ENCODE assay signal across 8 cellular contexts in the genomic region with DNA sequence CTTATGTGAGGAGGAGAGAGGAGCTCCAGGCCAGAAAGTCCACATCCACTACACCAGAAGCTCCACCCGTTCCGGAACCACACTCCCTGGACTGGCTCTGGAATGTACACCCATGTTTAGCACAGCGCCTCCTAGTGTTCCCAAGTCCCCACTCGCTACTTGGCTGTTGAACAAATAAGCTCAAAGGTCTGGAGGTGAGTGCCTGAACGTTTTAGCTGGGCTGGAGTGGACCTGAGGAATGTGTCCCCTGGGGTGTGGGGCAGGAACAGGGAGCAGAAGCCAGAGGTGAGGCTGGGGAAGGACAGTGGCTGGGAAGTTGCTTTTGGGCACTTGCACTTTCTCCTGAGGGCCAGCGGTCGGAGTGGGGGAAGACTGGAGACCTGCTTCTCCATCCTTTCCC.
DNase-seq lines count a peak whose midpoint lies in the region; ATAC-seq, FAIRE-seq and TF ChIP-seq lines count a peak whose summit lies in the region.

No MANE protein-coding gene starts in this region.

- no peak for TF ChIP-seq RAD21 in HepG2 (CRISPR knock-in tag; IDR thresholded peaks at IDR 0.05)

- CTCF ChIA-PET in HepG2 (lab: Yijun Ruan, JAX; ENCODE audit: low intra/inter-chr PET ratio, low total read pairs), result interaction anchor here (2.1 to 2.9 kb wide), 2 partner anchors 379 to 390 kb away, joined by 8 to 40 read pairs; a partner anchor contains a TSS

- H3K4me1 ChIP-seq in HepG2 (ENCODE audit: insufficient read depth, low read length) (peaks cover 11% of the 10 kb centered on the region), esophagus squamous epithelium (no peaks in the 10 kb centered on the region)

- H4K20me1 ChIP-seq in HepG2 (ENCODE audit: insufficient read depth, low read length), result no peaks in the 10 kb centered on the region

- no peak for FAIRE-seq in HepG2 (lab: Jason Lieb, UNC)

- POLR2A ChIA-PET in HepG2 (lab: Yijun Ruan, JAX), result no interaction called here

- H3K36me3 ChIP-seq in HepG2 (replicated peaks in 1 of 2; ENCODE audit: control insufficient read depth in 1 of 2, insufficient read depth in 2 of 2, low read length in 2 of 2), result peaks cover 0 to 3% of the 10 kb centered on the region in 2 experiments; a peak in 2 of 5 replicates
- H3K36me3 ChIP-seq in esophagus squamous epithelium, result peaks cover 0 to 8% (median 0%) of the 10 kb centered on the region in 3 donors

- TF ChIP-seq POLR2A in HepG2 (IDR thresholded peaks at IDR 0.05; ENCODE audit: insufficient read depth in 1 of 2, low read depth in 2 of 2, low read length in 2 of 2), result no peak
- TF ChIP-seq POLR2A in esophagus squamous epithelium (IDR thresholded peaks at IDR 0.05), result no peak

- TF ChIP-seq CTCF in HL-60 (IDR thresholded peaks at IDR 0.05; ENCODE audit: insufficient read depth, low read length) (peak; percentile 20), HepG2 (CRISPR knock-in tag; IDR thresholded peaks at IDR 0.05) (peak; percentile 66), esophagus squamous epithelium (IDR thresholded peaks at IDR 0.05) (peak in 1 of 6 experiments; percentile 32)

- H3K79me2 ChIP-seq in HepG2 (ENCODE audit: insufficient read depth, low read length), result no peaks in the 10 kb centered on the region

- BruUV-seq in HepG2 (replicated peaks; lab: Mats Ljungman, UMichigan), result no TSS peak

- DNase-seq in DMS114 treated with DMSO at 0.1 percent for 48 hours (lab: John Stamatoyannopoulos, UW; ENCODE audit: unreplicated experiment) (peak; percentile 8), HL-60 (ENCODE audit: low read depth in 1 of 2, low spot score in 1 of 2) (peak in 1 of 2 experiments; percentile 11), anterior cingulate cortex (lab: John Stamatoyannopoulos, UW) (peak in 34 of 58 donors; percentile 17 to 80 (median 51)), HepG2 (ENCODE audit: low spot score) (peak; percentile 65), NOMO-1 (lab: John Stamatoyannopoulos, UW; ENCODE audit: unreplicated experiment in 2 of 2) (no peak), RPMI8226 (no peak), KG1 (lab: John Stamatoyannopoulos, UW) (no peak), esophagus squamous epithelium (lab: John Stamatoyannopoulos, UW) (no peak)

- H3K4me2 ChIP-seq in HepG2 (ENCODE audit: low read depth, low read length), result no peak overlapping the region

- peak; percentile 76 for ATAC-seq in HepG2

- H3K4me3 ChIP-seq in HL-60 (replicated peaks; ENCODE audit: insufficient read depth, low read length) (no peak overlapping the region), HepG2 (replicated peaks in 1 of 3; ENCODE audit: insufficient read depth in 1 of 3, low read depth in 2 of 3, low read length in 3 of 3) (no peak overlapping the region), esophagus squamous epithelium (no peak overlapping the region)

- WGBS in HepG2 (ENCODE audit: low lambda C conversion rate), result 82% methylated on average over 6 of the region's 7 CpGs
- WGBS in esophagus squamous epithelium, 2 donors, result 70% methylated on average over 3 of the region's 7 CpGs; no CpG with 5 or more reads in 1 of the 2 donors

- H2AFZ ChIP-seq in HepG2 (ENCODE audit: low read length), result no peak overlapping the region

- H3K27me3 ChIP-seq in HL-60 (ENCODE audit: insufficient read depth, poor library complexity, severe bottlenecking), result peaks cover 2% of the 10 kb centered on the region
- H3K27me3 ChIP-seq in HepG2 (ENCODE audit: control insufficient read depth in 1 of 2, insufficient read depth in 2 of 2, low read length in 2 of 2), result no peaks in the 10 kb centered on the region
- no peaks in the 10 kb centered on the region for H3K27me3 ChIP-seq in esophagus squamous epithelium

- no peak overlapping the region for H3K9ac ChIP-seq in HepG2 (ENCODE audit: insufficient read depth, low read depth, low read length)

- no peak overlapping the region for H3K27ac ChIP-seq in HL-60 (replicated peaks)
- peak overlapping the region; percentile 5 for H3K27ac ChIP-seq in HepG2 (ENCODE audit: extremely low read length, insufficient read depth, low read length)
- H3K27ac ChIP-seq in esophagus squamous epithelium, result no peak overlapping the region

- in situ Hi-C loops in HepG2 (cut with HindIII; ENCODE audit: extremely low pct_ligation_motif_present, low pct_unique_long_range_greater_than_20kb), result no loop called here

- intact Hi-C loops in HepG2 (cut with micrococcal nuclease; ENCODE audit: unreplicated experiment), result loop anchor here (1.0 to 2.0 kb wide), 2 partner anchors 380 to 391 kb away; a partner anchor contains a TSS
- intact Hi-C loops in esophagus squamous epithelium (cut with DNase I), result loop anchor here (5.0 kb wide), 1 partner anchor 378 kb away; no protein-coding TSS in a partner anchor

- TF ChIP-seq EP300 in HepG2 (IDR thresholded peaks at IDR 0.05; ENCODE audit: low read depth in 2 of 2, low read length in 2 of 2) (no peak), HepG2 (CRISPR knock-in tag; IDR thresholded peaks at IDR 0.05; ENCODE audit: borderline replicate concordance) (no peak)

- H3K9me3 ChIP-seq in HepG2 (ENCODE audit: low read length), result no peaks in the 10 kb centered on the region
- H3K9me3 ChIP-seq in esophagus squamous epithelium, result no peaks in the 10 kb centered on the region

TF ChIP-seq in HepG2, 621 proteins besides CTCF, POLR2A, EP300 and RAD21 (continues in another document):
- TF ChIP-seq ZKSCAN5 (CRISPR knock-in tag; IDR thresholded peaks at IDR 0.05) (0 out of 2 replicates have a peak, but pooled peaks have one; percentile 42), ZNF577 (CRISPR knock-in tag; IDR thresholded peaks at IDR 0.05; ENCODE audit: borderline replicate concordance, low read depth) (no peak), HNF4A (CRISPR knock-in tag; IDR thresholded peaks at IDR 0.05) (peak; percentile 63), CC2D1A (CRISPR knock-in tag; IDR thresholded peaks at IDR 0.05) (no peak), TAF1 (CRISPR knock-in tag; IDR thresholded peaks at IDR 0.05) (0 out of 2 replicates have a peak, but pooled peaks have one; percentile 21)
- TF ChIP-seq, protein P1, sequence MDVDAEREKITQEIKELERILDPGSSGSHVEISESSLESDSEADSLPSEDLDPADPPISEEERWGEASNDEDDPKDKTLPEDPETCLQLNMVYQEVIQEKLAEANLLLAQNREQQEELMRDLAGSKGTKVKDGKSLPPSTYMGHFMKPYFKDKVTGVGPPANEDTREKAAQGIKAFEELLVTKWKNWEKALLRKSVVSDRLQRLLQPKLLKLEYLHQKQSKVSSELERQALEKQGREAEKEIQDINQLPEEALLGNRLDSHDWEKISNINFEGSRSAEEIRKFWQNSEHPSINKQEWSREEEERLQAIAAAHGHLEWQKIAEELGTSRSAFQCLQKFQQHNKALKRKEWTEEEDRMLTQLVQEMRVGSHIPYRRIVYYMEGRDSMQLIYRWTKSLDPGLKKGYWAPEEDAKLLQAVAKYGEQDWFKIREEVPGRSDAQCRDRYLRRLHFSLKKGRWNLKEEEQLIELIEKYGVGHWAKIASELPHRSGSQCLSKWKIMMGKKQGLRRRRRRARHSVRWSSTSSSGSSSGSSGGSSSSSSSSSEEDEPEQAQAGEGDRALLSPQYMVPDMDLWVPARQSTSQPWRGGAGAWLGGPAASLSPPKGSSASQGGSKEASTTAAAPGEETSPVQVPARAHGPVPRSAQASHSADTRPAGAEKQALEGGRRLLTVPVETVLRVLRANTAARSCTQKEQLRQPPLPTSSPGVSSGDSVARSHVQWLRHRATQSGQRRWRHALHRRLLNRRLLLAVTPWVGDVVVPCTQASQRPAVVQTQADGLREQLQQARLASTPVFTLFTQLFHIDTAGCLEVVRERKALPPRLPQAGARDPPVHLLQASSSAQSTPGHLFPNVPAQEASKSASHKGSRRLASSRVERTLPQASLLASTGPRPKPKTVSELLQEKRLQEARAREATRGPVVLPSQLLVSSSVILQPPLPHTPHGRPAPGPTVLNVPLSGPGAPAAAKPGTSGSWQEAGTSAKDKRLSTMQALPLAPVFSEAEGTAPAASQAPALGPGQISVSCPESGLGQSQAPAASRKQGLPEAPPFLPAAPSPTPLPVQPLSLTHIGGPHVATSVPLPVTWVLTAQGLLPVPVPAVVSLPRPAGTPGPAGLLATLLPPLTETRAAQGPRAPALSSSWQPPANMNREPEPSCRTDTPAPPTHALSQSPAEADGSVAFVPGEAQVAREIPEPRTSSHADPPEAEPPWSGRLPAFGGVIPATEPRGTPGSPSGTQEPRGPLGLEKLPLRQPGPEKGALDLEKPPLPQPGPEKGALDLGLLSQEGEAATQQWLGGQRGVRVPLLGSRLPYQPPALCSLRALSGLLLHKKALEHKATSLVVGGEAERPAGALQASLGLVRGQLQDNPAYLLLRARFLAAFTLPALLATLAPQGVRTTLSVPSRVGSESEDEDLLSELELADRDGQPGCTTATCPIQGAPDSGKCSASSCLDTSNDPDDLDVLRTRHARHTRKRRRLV (CRISPR knock-in tag; IDR thresholded peaks at IDR 0.05), result 0 out of 2 replicates have a peak, but pooled peaks have one; percentile 34
- TF ChIP-seq, protein P2, sequence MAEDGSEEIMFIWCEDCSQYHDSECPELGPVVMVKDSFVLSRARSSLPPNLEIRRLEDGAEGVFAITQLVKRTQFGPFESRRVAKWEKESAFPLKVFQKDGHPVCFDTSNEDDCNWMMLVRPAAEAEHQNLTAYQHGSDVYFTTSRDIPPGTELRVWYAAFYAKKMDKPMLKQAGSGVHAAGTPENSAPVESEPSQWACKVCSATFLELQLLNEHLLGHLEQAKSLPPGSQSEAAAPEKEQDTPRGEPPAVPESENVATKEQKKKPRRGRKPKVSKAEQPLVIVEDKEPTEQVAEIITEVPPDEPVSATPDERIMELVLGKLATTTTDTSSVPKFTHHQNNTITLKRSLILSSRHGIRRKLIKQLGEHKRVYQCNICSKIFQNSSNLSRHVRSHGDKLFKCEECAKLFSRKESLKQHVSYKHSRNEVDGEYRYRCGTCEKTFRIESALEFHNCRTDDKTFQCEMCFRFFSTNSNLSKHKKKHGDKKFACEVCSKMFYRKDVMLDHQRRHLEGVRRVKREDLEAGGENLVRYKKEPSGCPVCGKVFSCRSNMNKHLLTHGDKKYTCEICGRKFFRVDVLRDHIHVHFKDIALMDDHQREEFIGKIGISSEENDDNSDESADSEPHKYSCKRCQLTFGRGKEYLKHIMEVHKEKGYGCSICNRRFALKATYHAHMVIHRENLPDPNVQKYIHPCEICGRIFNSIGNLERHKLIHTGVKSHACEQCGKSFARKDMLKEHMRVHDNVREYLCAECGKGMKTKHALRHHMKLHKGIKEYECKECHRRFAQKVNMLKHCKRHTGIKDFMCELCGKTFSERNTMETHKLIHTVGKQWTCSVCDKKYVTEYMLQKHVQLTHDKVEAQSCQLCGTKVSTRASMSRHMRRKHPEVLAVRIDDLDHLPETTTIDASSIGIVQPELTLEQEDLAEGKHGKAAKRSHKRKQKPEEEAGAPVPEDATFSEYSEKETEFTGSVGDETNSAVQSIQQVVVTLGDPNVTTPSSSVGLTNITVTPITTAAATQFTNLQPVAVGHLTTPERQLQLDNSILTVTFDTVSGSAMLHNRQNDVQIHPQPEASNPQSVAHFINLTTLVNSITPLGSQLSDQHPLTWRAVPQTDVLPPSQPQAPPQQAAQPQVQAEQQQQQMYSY (CRISPR knock-in tag; IDR thresholded peaks at IDR 0.05), result peak; percentile 68; the same call in 1 of the 2 replicates

Comparison
In these comparisons a context has a peak if more than half of its experiments do, and no peak if none do; other contexts are left out.
1. DNase-seq: peak in DMS114 treated with DMSO at 0.1 percent for 48 hours (single experiment), anterior cingulate cortex (34 of 58) and HepG2 (single experiment); none in NOMO-1 (0 of 2), RPMI8226 (single experiment), KG1 (single experiment) and esophagus squamous epithelium (single experiment).